ENCODE assay signal across 8 cellular contexts in genomic region chr3:126389112-126389791, GRCh38. TPM values are rescaled to one million over a fixed set of nuclear protein-coding genes. Genes with fewer than 3 reads are reported as not detected.
DNase-seq lines count a peak whose midpoint lies in the region; ATAC-seq and TF ChIP-seq lines count a peak whose summit lies in the region.

No MANE protein-coding gene starts in this region.

- no peaks in the 10 kb centered on the region for H3K36me3 Mint-ChIP-seq in effector memory CD8-positive, alpha-beta T cell (ENCODE audit: insufficient read depth)

- H3K9me3 ChIP-seq in HAP-1, result no peaks in the 10 kb centered on the region
- H3K9me3 ChIP-seq in WERI-Rb-1 (ENCODE audit: severe bottlenecking), result no peaks in the 10 kb centered on the region
- H3K9me3 ChIP-seq in lower lobe of right lung, result no peaks in the 10 kb centered on the region

- no peaks in the 10 kb centered on the region for H3K27me3 ChIP-seq in HAP-1 (ENCODE audit: low read depth)
- H3K27me3 ChIP-seq in WERI-Rb-1 (ENCODE audit: insufficient read depth, low read depth, severe bottlenecking), result no peaks in the 10 kb centered on the region
- H3K27me3 ChIP-seq in lower lobe of right lung (ENCODE audit: low read depth), result peaks cover 7% of the 10 kb centered on the region

- no peaks in the 10 kb centered on the region for H3K36me3 ChIP-seq in HAP-1 (replicated peaks)
- H3K36me3 ChIP-seq in WERI-Rb-1, result no peaks in the 10 kb centered on the region
- H3K36me3 ChIP-seq in lower lobe of right lung, result no peaks in the 10 kb centered on the region

- H3K27ac Mint-ChIP-seq in effector memory CD8-positive, alpha-beta T cell, result no peak overlapping the region

- peak overlapping the region; percentile 60 to 61 for H3K4me3 Mint-ChIP-seq in effector memory CD8-positive, alpha-beta T cell

- in situ Hi-C loops in HAP-1 (cut with MboI; ENCODE audit: low sequenced_read_pairs), result no loop called here

- H3K27ac ChIP-seq in WERI-Rb-1, result no peak overlapping the region
- H3K27ac ChIP-seq in lower lobe of right lung, result peak overlapping the region; percentile 87

- H3K4me3 ChIP-seq in HAP-1, result no peak overlapping the region
- H3K4me3 ChIP-seq in WERI-Rb-1 (ENCODE audit: low read depth, low read length), result no peak overlapping the region
- peak overlapping the region; percentile 56 for H3K4me3 ChIP-seq in lower lobe of right lung

- H3K27me3 Mint-ChIP-seq in effector memory CD8-positive, alpha-beta T cell, result peaks cover 69 to 88% of the 10 kb centered on the region in 2 donors

- no peaks in the 10 kb centered on the region for H3K9me3 Mint-ChIP-seq in effector memory CD8-positive, alpha-beta T cell

- ATAC-seq in effector memory CD8-positive, alpha-beta T cell (replicated peaks), result peak; percentile 52
- ATAC-seq in lower lobe of right lung (peak; percentile 97 to 98), HG02973 (IDR thresholded peaks at IDR 0.05; ENCODE audit: unreplicated experiment) (no peak)

- peaks cover 4 to 5% of the 10 kb centered on the region in 2 donors for H3K4me1 Mint-ChIP-seq in effector memory CD8-positive, alpha-beta T cell (ENCODE audit: low read depth in 2 of 2)

- intact Hi-C loops in lower lobe of right lung (cut with DNase I), result no loop called here

- TF ChIP-seq CTCF in WERI-Rb-1 (IDR thresholded peaks at IDR 0.05; ENCODE audit: low read depth, low read length) (peak; percentile 90), lower lobe of right lung (IDR thresholded peaks at IDR 0.05) (peak; percentile 94)

- peaks cover 4% of the 10 kb centered on the region for H3K4me1 ChIP-seq in HAP-1
- peaks cover 13% of the 10 kb centered on the region for H3K4me1 ChIP-seq in lower lobe of right lung

- peak; percentile 96 for DNase-seq in DMS53 (lab: John Stamatoyannopoulos, UW)
- DNase-seq in HAP-1 (ENCODE audit: low spot score in 2 of 2), result peak; percentile 92 to 93
- peak; percentile 82 to 85 for DNase-seq in NCI-H2081 (lab: John Stamatoyannopoulos, UW)
- DNase-seq in WERI-Rb-1, result peak; percentile 56
- peak in 2 of 3 experiments; percentile 4 to 5 for DNase-seq in effector memory CD8-positive, alpha-beta T cell
- peak; percentile 97 for DNase-seq in lower lobe of right lung
- DNase-seq in stimulated activated CD4-positive, alpha-beta T cell treated with anti-CD3 and anti-CD28 coated beads, Interleukin-4, amount 100 ng/mL, for 24 hours, result peak; percentile 11

RNA-seq across cellular contexts. Expression of gene CFAP100, which starts 5.5 kb away (rescaled TPM):
- 21.5 TPM for total RNA-seq in lower lobe of right lung

RNA-seq across cellular contexts. Expression of gene KLF15, which starts 32.0 kb away (rescaled TPM):
- total RNA-seq in lower lobe of right lung, result 40.1 TPM

Comparison
In these comparisons a context has a peak if more than half of its experiments do, and no peak if none do; other contexts are left out.
1. DNase-seq: peak in every context shown above with its lines; median percentile 97 in lower lobe of right lung; 96 in DMS53; 92 in HAP-1; 84 in NCI-H2081; 56 in WERI-Rb-1; 11 in stimulated activated CD4-positive, alpha-beta T cell treated with anti-CD3 and anti-CD28 coated beads, Interleukin-4, amount 100 ng/mL, for 24 hours; 4 in effector memory CD8-positive, alpha-beta T cell.